1 cellular context compared by ENCODE assay signal in the genomic region with DNA sequence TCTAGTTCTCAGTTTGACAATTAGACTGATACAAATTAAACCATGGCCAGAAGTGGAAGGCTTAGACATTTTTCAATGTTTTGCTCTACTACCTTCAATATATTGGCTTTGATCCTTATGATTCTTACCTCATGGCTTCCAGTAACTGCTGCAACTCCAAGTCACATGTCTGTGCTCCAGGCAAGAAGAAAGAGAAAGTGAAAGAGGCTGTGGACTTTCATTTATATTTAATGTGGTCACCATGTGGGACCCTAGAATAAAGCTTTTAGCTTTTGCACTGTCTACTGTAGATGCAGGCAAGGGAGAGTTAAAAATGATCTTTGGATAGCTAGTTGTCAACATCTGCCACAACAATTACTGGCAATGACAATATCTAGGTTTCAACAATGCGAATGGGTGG.
TF ChIP-seq lines count a peak whose summit lies in the region.

No MANE protein-coding gene starts in this region.

TF ChIP-seq in IMR-90, 13 proteins besides CTCF, POLR2A, EP300 and RAD21 (continued from another document):
- TF ChIP-seq MAZ (IDR thresholded peaks at IDR 0.05; ENCODE audit: borderline replicate concordance, low read depth, low read length), result no peak
- TF ChIP-seq FOS (IDR thresholded peaks at IDR 0.05; ENCODE audit: low read depth, low read length), result no peak
